8 cellular contexts compared by ENCODE assay signal in genomic region chr15:81293728-81294500, GRCh38. TPM values are rescaled to one million over a fixed set of nuclear protein-coding genes. Genes with fewer than 3 reads are reported as not detected.
A peak's percentile ranks its signal among the peaks of the same experiment; 100 is the strongest.
DNase-seq lines count a peak whose midpoint lies in the region; ATAC-seq, FAIRE-seq and TF ChIP-seq lines count a peak whose summit lies in the region.

No MANE protein-coding gene starts in this region.

- peak; percentile 98 for DNase-seq in GM12878 (ENCODE audit: low read depth, low spot score)
- peak; percentile 68 for DNase-seq in stimulated activated CD4-positive, alpha-beta T cell treated with anti-CD3 and anti-CD28 coated beads, Interleukin-2, amount 100 ng/mL, for 4 hours (ENCODE audit: low read depth)
- no peak for DNase-seq in A172 (ENCODE audit: low spot score)
- DNase-seq in NCI-H1694 treated with DMSO at 0.1 percent for 48 hours (lab: John Stamatoyannopoulos, UW) = no peak
- DNase-seq in Calu3 = no peak

- WGBS in GM12878 (ENCODE audit: insufficient coverage, insufficient replicate concordance, low lambda C conversion rate, missing lambda C conversion rate) = under 1% methylated on average over 9 of the region's 9 CpGs

- H3K36me3 Mint-ChIP-seq in T-helper 1 cell treated with Interleukin-12 subunit alpha and Interleukin-12 subunit beta and Interleukin-4 antibody, amounts not matched to agents 30 μg/mL and 1 μg/mL, for 36 hours (ENCODE audit: low read depth) = peaks cover 22% of the 10 kb centered on the region
- no peaks in the 10 kb centered on the region for H3K36me3 Mint-ChIP-seq in Calu3 (ENCODE audit: insufficient read depth, unreplicated experiment)

- no peaks in the 10 kb centered on the region for H3K36me3 ChIP-seq in GM12878 (ENCODE audit: control insufficient read depth in 2 of 2, insufficient read depth in 2 of 2, low read length in 1 of 2)

- H3K4me1 ChIP-seq in GM12878 (ENCODE audit: control insufficient read depth, insufficient read depth, low read length) = peaks cover 64% of the 10 kb centered on the region

- peak; percentile 91 for TF ChIP-seq EP300 in GM12878 (IDR thresholded peaks at IDR 0.05; ENCODE audit: borderline replicate concordance in 1 of 2, control insufficient read depth in 1 of 2, low read depth in 2 of 2, low read length in 2 of 2)

- CTCF ChIA-PET in GM12878 (lab: Yijun Ruan, JAX) (interaction anchor here (0.9 to 6.6 kb wide), 12 partner anchors 9 to 105 kb away, joined by 3 to 66 read pairs (median 6); partner anchors contain the start of gene STARD5), Calu3 (lab: Charles Lee) (no interaction called here)

- peak overlapping the region; percentile 94 for H3K27ac Mint-ChIP-seq in T-helper 1 cell treated with Interleukin-12 subunit alpha and Interleukin-12 subunit beta and Interleukin-4 antibody, amounts not matched to agents 30 μg/mL and 1 μg/mL, for 36 hours
- H3K27ac Mint-ChIP-seq in Calu3 (ENCODE audit: unreplicated experiment) = no peak overlapping the region

- H3K9ac ChIP-seq in GM12878 (ENCODE audit: control insufficient read depth, insufficient read depth, low read length) = peak overlapping the region; percentile 92

- no peaks in the 10 kb centered on the region for H3K9me3 Mint-ChIP-seq in T-helper 1 cell treated with Interleukin-12 subunit alpha and Interleukin-12 subunit beta and Interleukin-4 antibody, amounts not matched to agents 30 μg/mL and 1 μg/mL, for 36 hours
- H3K9me3 Mint-ChIP-seq in Calu3 (ENCODE audit: low read depth, unreplicated experiment) = no peaks in the 10 kb centered on the region

- H3K79me2 ChIP-seq in GM12878 (ENCODE audit: control insufficient read depth, insufficient read depth, low read length) = peaks cover 53% of the 10 kb centered on the region

- no peaks in the 10 kb centered on the region for H3K9me3 ChIP-seq in GM12878 (replicated peaks; ENCODE audit: control insufficient read depth, insufficient read depth, low read length)

- peak; percentile 65 for TF ChIP-seq POLR2A in GM12878 (IDR thresholded peaks at IDR 0.05; ENCODE audit: low read depth, low read length)

- peak overlapping the region; percentile 99 for H3K27ac ChIP-seq in GM12878 (ENCODE audit: control insufficient read depth, insufficient read depth)

- H3K27me3 ChIP-seq in GM12878 (replicated peaks in 1 of 2; ENCODE audit: control insufficient read depth in 2 of 2, insufficient read depth in 2 of 2, low read length in 1 of 2) = no peaks in the 10 kb centered on the region

- peaks cover 62% of the 10 kb centered on the region for H3K4me1 Mint-ChIP-seq in T-helper 1 cell treated with Interleukin-12 subunit alpha and Interleukin-12 subunit beta and Interleukin-4 antibody, amounts not matched to agents 30 μg/mL and 1 μg/mL, for 36 hours (ENCODE audit: low read depth)
- H3K4me1 Mint-ChIP-seq in Calu3 (ENCODE audit: low read depth, unreplicated experiment) = peaks cover 10% of the 10 kb centered on the region

- in situ Hi-C loops in GM12878 (cut with MboI) = loop anchor here (10.0 to 25.0 kb wide), 5 partner anchors 299 to 1918 kb away; partner anchors contain the start of genes HDGFL3 and RPS17

- BruUV-seq in GM12878 (replicated peaks; lab: Mats Ljungman, UMichigan) (no TSS peak), Calu3 (replicated peaks; lab: Mats Ljungman, UMichigan) (no TSS peak)

- intact Hi-C loops in GM12878 (cut with micrococcal nuclease; ENCODE audit: unreplicated experiment) (loop anchor here (1.0 to 10.0 kb wide), 5 partner anchors 19 to 751 kb away; partner anchors contain the start of genes MEX3B, STARD5 and TLNRD1), Calu3 (cut with micrococcal nuclease; ENCODE audit: unreplicated experiment) (no loop called here)

- no peaks in the 10 kb centered on the region for H3K27me3 Mint-ChIP-seq in T-helper 1 cell treated with Interleukin-12 subunit alpha and Interleukin-12 subunit beta and Interleukin-4 antibody, amounts not matched to agents 30 μg/mL and 1 μg/mL, for 36 hours (ENCODE audit: low read depth)
- peaks cover 81% of the 10 kb centered on the region for H3K27me3 Mint-ChIP-seq in Calu3 (ENCODE audit: unreplicated experiment)

- FAIRE-seq in GM12878 (lab: Jason Lieb, UNC) = peak; percentile 89

- SMC1A ChIA-PET in GM12878 (lab: Charles Lee; ENCODE audit: uncharacterized antibody, unreplicated experiment) = interaction anchor here (0.7 to 9.6 kb wide), 12 partner anchors 9 to 281 kb away, joined by 3 to 109 read pairs (median 15); no protein-coding TSS in a partner anchor

- no peak for TF ChIP-seq RAD21 in GM12878 (IDR thresholded peaks at IDR 0.05; ENCODE audit: insufficient read depth, low read depth, low read length)

- peak overlapping the region; percentile 70 for H3K4me3 ChIP-seq in GM12878

- peak overlapping the region; percentile 100 for H3K4me2 ChIP-seq in GM12878 (ENCODE audit: control insufficient read depth, insufficient read depth)

- POLR2A ChIA-PET in GM12878 (lab: Charles Lee) = interaction anchor here (0.6 to 5.3 kb wide), 8 partner anchors 8 to 293 kb away, joined by 3 to 103 read pairs (median 10); partner anchors contain the start of gene STARD5

- peak overlapping the region; percentile 29 for H2AFZ ChIP-seq in GM12878 (ENCODE audit: control insufficient read depth, low read depth, low read length)

- peak overlapping the region; percentile 98 for H3K4me3 Mint-ChIP-seq in T-helper 1 cell treated with Interleukin-12 subunit alpha and Interleukin-12 subunit beta and Interleukin-4 antibody, amounts not matched to agents 30 μg/mL and 1 μg/mL, for 36 hours
- H3K4me3 Mint-ChIP-seq in Calu3 (ENCODE audit: low read depth, unreplicated experiment) = no peak overlapping the region

- RAD21 ChIA-PET in GM12878 (lab: Charles Lee; ENCODE audit: unreplicated experiment) = interaction anchor here (0.7 to 8.4 kb wide), 11 partner anchors 10 to 107 kb away, joined by 3 to 83 read pairs (median 8); partner anchors contain the start of gene STARD5

- ATAC-seq in GM19035 (IDR thresholded peaks at IDR 0.05; ENCODE audit: unreplicated experiment) (peak; percentile 61), HG03060 (IDR thresholded peaks at IDR 0.05; ENCODE audit: low read depth, unreplicated experiment) (peak; percentile 55), GM12878 (peak; percentile 72)

- no peaks in the 10 kb centered on the region for H4K20me1 ChIP-seq in GM12878 (ENCODE audit: control insufficient read depth, insufficient read depth)

- TF ChIP-seq CTCF in GM12878 (IDR thresholded peaks at IDR 0.05 in 2 of 3, conservative IDR thresholded peaks at IDR 0.05 in 1 of 3; ENCODE audit: control insufficient read depth in 2 of 3, extremely low read depth in 1 of 3, insufficient read depth in 1 of 3, low read depth in 3 of 3, low read length in 3 of 3) = no peak
- no peak for TF ChIP-seq CTCF in Calu3 (IDR thresholded peaks at IDR 0.05; ENCODE audit: unreplicated experiment)

TF ChIP-seq in GM12878, 131 proteins besides CTCF, POLR2A, EP300 and RAD21 (continues in another document):
- TF ChIP-seq PKNOX1 (IDR thresholded peaks at IDR 0.05) (peak; percentile 97), RCOR1 (conservative IDR thresholded peaks at IDR 0.05; ENCODE audit: low read depth, low read length) (peak; percentile 95; the same call in 1 of the 2 replicates), KAT2A (conservative IDR thresholded peaks at IDR 0.05; ENCODE audit: control insufficient read depth, low read depth, low read length) (no peak), ZNF24 (IDR thresholded peaks at IDR 0.05) (no peak)

RNA-seq across cellular contexts. Expression of gene STARD5, which starts 30.0 kb away (rescaled TPM):
- total RNA-seq in GM12878 (2013; cell fraction: nucleolus; rRNA removed) = 20.1 and 22.0 TPM in 2 replicates
- total RNA-seq in GM12878 (2014; rRNA removed) (6.3 and 6.4 TPM in 2 replicates), GM12878 (2014; rRNA removed; fragmentation: Illumina TruSeq; extraction: Trizol) (4.1 and 4.5 TPM in 2 replicates), GM12878 (2021) (6.0 and 6.1 TPM in 2 replicates), Calu3 (2022) (1.4 and 1.9 TPM in 2 replicates)
- 2.0 TPM for polyA plus RNA-seq in GM12878 (2011; ENCODE audit: low read depth)
- polyA plus RNA-seq in GM12878 (2011; rRNA removed) (7.5 and 9.4 TPM in 2 replicates), GM12878 (2014; fragmentation: Illumina TruSeq; extraction: Trizol) (5.4 and 6.3 TPM in 2 replicates), GM12878 (2014; fragmentation: Nextera tagmentation; extraction: Ambion mirVana) (1 to 10 TPM; 2.3 to 3.5 TPM), GM12878 (2014; rRNA removed) (8.4 and 8.6 TPM in 2 replicates), GM12878 (2016; fragmentation: Nextera tagmentation; extraction: Ambion mirVana) (1 to 10 TPM; 3.0 to 3.5 TPM)
- 11.9 and 12.7 TPM in 2 replicates for polyA plus RNA-seq in GM12878 (2011; cell fraction: cytosol; rRNA removed)
- 22.7 and 29.4 TPM in 2 replicates for polyA plus RNA-seq in GM12878 (2011; cell fraction: nucleus; rRNA removed)
- 3.0 and 4.8 TPM in 2 replicates for polyA plus RNA-seq in GM12878 (2012)
- 11.0 and 11.7 TPM in 2 replicates for polyA minus RNA-seq in GM12878 (2011; rRNA and poly(A)+ RNA removed)
- 1.9 and 3.1 TPM in 2 replicates for polyA minus RNA-seq in GM12878 (2011; cell fraction: cytosol; rRNA and poly(A)+ RNA removed)
- polyA minus RNA-seq in GM12878 (2011; cell fraction: nucleus; rRNA and poly(A)+ RNA removed) = 13.1 and 19.6 TPM in 2 replicates
- 0.86 and 1.7 TPM in 2 replicates for total RNA-seq in A172 (2014; rRNA removed; shearing (Covaris generic))

Comparison
In these comparisons a context has a peak if more than half of its experiments do, and no peak if none do; other contexts are left out.
1. DNase-seq: peak in GM12878 (single experiment) and stimulated activated CD4-positive, alpha-beta T cell treated with anti-CD3 and anti-CD28 coated beads, Interleukin-2, amount 100 ng/mL, for 4 hours (single experiment); none in A172 (single experiment), NCI-H1694 treated with DMSO at 0.1 percent for 48 hours (single experiment) and Calu3 (single experiment).
2. Peak in every context shown above with its lines, with median percentiles within 50 percentile points of each other: ATAC-seq.